Comparison of ENCODE assay signal across 25 cellular contexts in the genomic region with DNA sequence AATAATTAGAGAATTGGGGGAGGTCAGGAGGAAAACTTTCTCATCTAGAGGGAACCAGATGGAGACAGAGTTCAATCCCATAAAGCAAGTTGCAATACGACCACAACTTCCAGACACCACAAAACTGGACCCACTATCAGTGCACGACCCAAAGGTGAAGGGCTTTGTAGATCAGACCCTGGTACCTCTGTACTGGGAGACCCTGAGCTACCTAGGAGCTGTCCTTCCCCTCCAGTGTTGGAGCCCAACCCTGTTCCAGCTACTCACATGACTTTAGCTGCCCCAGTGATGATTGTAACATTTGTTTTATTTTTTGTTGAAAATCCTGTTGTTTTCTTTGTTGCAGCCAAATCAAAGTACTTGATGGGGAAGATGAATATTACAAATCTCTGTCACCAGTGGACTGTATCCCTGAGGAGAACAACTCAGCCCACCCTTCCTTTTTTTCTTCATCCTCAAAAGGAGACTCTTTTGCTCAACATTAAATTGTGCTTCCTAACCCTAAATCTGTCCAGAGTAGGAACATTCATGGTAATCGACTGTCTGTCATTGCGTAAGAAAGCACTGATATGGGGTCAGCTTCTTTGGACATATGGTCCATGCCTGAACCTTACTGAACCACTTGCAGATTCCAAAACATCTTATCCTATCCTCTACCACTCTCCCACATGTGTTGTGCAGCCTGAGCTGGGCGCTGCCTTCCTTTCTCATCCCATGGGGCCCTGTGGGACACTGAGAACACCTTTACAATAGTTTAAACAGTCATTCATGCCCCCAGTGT.
"Had no signal": no experiment of that assay in that cellular context is flagged by ENCODE, and none has a peak within 500 bp of the region (broad histone marks: within the 10 kb centered on the region; RNA-seq: fewer than 3 reads in every experiment).

No MANE protein-coding gene starts in this region.

- H3K36me3 Mint-ChIP-seq: memory B cell had no signal

- H3K4me1 ChIP-seq: esophagus squamous epithelium, prostate gland, suprapubic skin, upper lobe of right lung, uterus had no signal

- H3K27me3 ChIP-seq: esophagus squamous epithelium, spleen, suprapubic skin, transverse colon, upper lobe of right lung, uterus had no signal

- FAIRE-seq: endometrium, frontal cortex, keratinocyte had no signal

- ATAC-seq: effector memory CD8-positive, alpha-beta T cell; left lobe of liver; right cardiac atrium; stimulated activated naive CD8-positive, alpha-beta T cell treated with anti-CD3 and anti-CD28 coated beads, Interleukin-15, amount 100 ng/mL, for 72 hours; upper lobe of right lung had no signal

- H3K36me3 ChIP-seq: esophagus squamous epithelium, prostate gland, spleen, suprapubic skin, transverse colon, upper lobe of right lung, uterus had no signal

- DNase-seq: cortex of kidney; effector memory CD8-positive, alpha-beta T cell; erythroblast; esophagus squamous epithelium; midbrain; naive thymus-derived CD4-positive, alpha-beta T cell; nucleus accumbens; right cardiac atrium; spleen; stimulated activated CD4-positive, alpha-beta T cell treated with anti-CD3 and anti-CD28 coated beads, Interleukin-4, amount 100 ng/mL, for 4 hours; stimulated activated naive CD4-positive, alpha-beta T cell; stimulated activated naive CD8-positive, alpha-beta T cell treated with anti-CD3 and anti-CD28 coated beads, Interleukin-15, amount 100 ng/mL, for 72 hours; transverse colon; upper lobe of right lung; uterus had no signal

- H3K27ac ChIP-seq: esophagus squamous epithelium, skin epidermis, spleen, suprapubic skin, transverse colon, upper lobe of right lung, uterus had no signal

- H3K27ac Mint-ChIP-seq: effector memory CD8-positive, alpha-beta T cell; memory B cell had no signal

- H3K9me3 ChIP-seq: esophagus squamous epithelium, prostate gland, spleen, suprapubic skin, transverse colon, upper lobe of right lung, uterus had no signal

- H3K4me3 ChIP-seq: esophagus squamous epithelium, lung, prostate gland, skin epidermis, spleen, suprapubic skin, transverse colon, upper lobe of right lung, uterus had no signal

- H3K4me3 Mint-ChIP-seq: effector memory CD8-positive, alpha-beta T cell; memory B cell; nephron had no signal

- H3K9me3 Mint-ChIP-seq: effector memory CD8-positive, alpha-beta T cell; memory B cell; naive thymus-derived CD4-positive, alpha-beta T cell; nephron; stimulated activated naive CD8-positive, alpha-beta T cell treated with anti-CD3 and anti-CD28 coated beads, Interleukin-15, amount 100 ng/mL, for 72 hours had no signal

- H3K4me1 Mint-ChIP-seq: memory B cell had no signal
